ENCODE assay signal across 25 cellular contexts in genomic region chr4:67320645-67321044, GRCh38.
"Had no signal": no experiment of that assay in that cellular context is flagged by ENCODE, and none has a peak within 500 bp of the region (broad histone marks: within the 10 kb centered on the region; RNA-seq: fewer than 3 reads in every experiment).

No MANE protein-coding gene starts in this region.

- H3K4me1 Mint-ChIP-seq: activated CD4-positive, alpha-beta T cell treated with anti-CD3 and anti-CD28 coated beads for 36 hours; activated CD8-positive, alpha-beta memory T cell treated with anti-CD3 and anti-CD28 coated beads, Interleukin-2, amount 10 ng/mL, durations not matched to agents 7 days and 5 days; activated naive CD8-positive, alpha-beta T cell treated with anti-CD3 and anti-CD28 coated beads for 36 hours; naive thymus-derived CD8-positive, alpha-beta T cell; neural crest cell had no signal

- H3K27me3 ChIP-seq: colonic mucosa, suprapubic skin, tibial artery, upper lobe of right lung had no signal

- H3K27ac ChIP-seq: colonic mucosa, parathyroid adenoma, psoas muscle, spleen, suprapubic skin, tibial artery, upper lobe of right lung had no signal

- H3K36me3 ChIP-seq: colonic mucosa, spleen, suprapubic skin, tibial artery, upper lobe of right lung had no signal

- H2AFZ ChIP-seq: parathyroid adenoma had no signal

- H3K36me3 Mint-ChIP-seq: activated CD8-positive, alpha-beta memory T cell treated with anti-CD3 and anti-CD28 coated beads, Interleukin-2, amount 10 ng/mL, durations not matched to agents 7 days and 5 days; activated naive CD8-positive, alpha-beta T cell treated with anti-CD3 and anti-CD28 coated beads for 36 hours; naive thymus-derived CD8-positive, alpha-beta T cell had no signal

- DNase-seq: activated CD4-positive, alpha-beta T cell treated with anti-CD3 and anti-CD28 coated beads for 36 hours; activated CD4-positive, CD25-positive, alpha-beta regulatory T cell; activated CD8-positive, alpha-beta memory T cell treated with anti-CD3 and anti-CD28 coated beads, Interleukin-2, amount 10 ng/mL, durations not matched to agents 7 days and 5 days; activated CD8-positive, alpha-beta T cell treated with anti-CD3 and anti-CD28 coated beads, Interleukin-2, amount 10 ng/mL, durations not matched to agents 7 days and 5 days; activated naive CD4-positive, alpha-beta T cell treated with anti-CD3 and anti-CD28 coated beads for 36 hours; activated naive CD8-positive, alpha-beta T cell treated with anti-CD3 and anti-CD28 coated beads for 36 hours; activated T-cell treated with anti-CD3 and anti-CD28 coated beads for 4 hours; activated T-cell treated with anti-CD3 and anti-CD28 coated beads, Interleukin-2, amount 50 U/mL, for 72 hours; amniotic stem cell; cerebellar nuclear complex; colonic mucosa; effector CD8-positive, alpha-beta T cell; midbrain; naive thymus-derived CD8-positive, alpha-beta T cell; nucleus accumbens; psoas muscle; spleen; stimulated activated naive CD4-positive, alpha-beta T cell; T-helper 1 cell; tibial artery; upper lobe of right lung had no signal

- ATAC-seq: activated CD4-positive, alpha-beta T cell treated with anti-CD3 and anti-CD28 coated beads for 36 hours; activated CD8-positive, alpha-beta memory T cell treated with anti-CD3 and anti-CD28 coated beads, Interleukin-2, amount 10 ng/mL, durations not matched to agents 7 days and 5 days; activated CD8-positive, alpha-beta T cell treated with anti-CD3 and anti-CD28 coated beads, Interleukin-2, amount 10 ng/mL, durations not matched to agents 7 days and 5 days; activated T-cell treated with anti-CD3 and anti-CD28 coated beads, Interleukin-2, amount 50 U/mL, for 72 hours; naive thymus-derived CD8-positive, alpha-beta T cell; psoas muscle; upper lobe of right lung had no signal

- H3K9me3 Mint-ChIP-seq: activated naive CD4-positive, alpha-beta T cell treated with anti-CD3 and anti-CD28 coated beads for 36 hours; activated naive CD8-positive, alpha-beta T cell treated with anti-CD3 and anti-CD28 coated beads for 36 hours; activated T-cell treated with anti-CD3 and anti-CD28 coated beads, Interleukin-2, amount 50 U/mL, for 72 hours; neural crest cell; T-helper 2 cell treated with Interferon-gamma antibody and Interleukin-4, amounts not matched to agents 5 μg/mL and 100 μg/mL, for 36 hours had no signal

- H3K4me3 Mint-ChIP-seq: activated CD4-positive, alpha-beta T cell treated with anti-CD3 and anti-CD28 coated beads for 36 hours; activated CD8-positive, alpha-beta memory T cell treated with anti-CD3 and anti-CD28 coated beads, Interleukin-2, amount 10 ng/mL, durations not matched to agents 7 days and 5 days; activated CD8-positive, alpha-beta T cell treated with anti-CD3 and anti-CD28 coated beads, Interleukin-2, amount 10 ng/mL, durations not matched to agents 7 days and 5 days; activated naive CD4-positive, alpha-beta T cell treated with anti-CD3 and anti-CD28 coated beads for 36 hours; activated naive CD8-positive, alpha-beta T cell treated with anti-CD3 and anti-CD28 coated beads for 36 hours; activated T-cell treated with anti-CD3 and anti-CD28 coated beads, Interleukin-2, amount 50 U/mL, for 72 hours; naive thymus-derived CD8-positive, alpha-beta T cell; neural crest cell; T-helper 2 cell treated with Interferon-gamma antibody and Interleukin-4, amounts not matched to agents 5 μg/mL and 100 μg/mL, for 36 hours had no signal

- H3K27me3 Mint-ChIP-seq: activated CD4-positive, alpha-beta T cell treated with anti-CD3 and anti-CD28 coated beads for 36 hours; activated CD8-positive, alpha-beta memory T cell treated with anti-CD3 and anti-CD28 coated beads, Interleukin-2, amount 10 ng/mL, durations not matched to agents 7 days and 5 days had no signal

- H3K27ac Mint-ChIP-seq: activated CD4-positive, alpha-beta T cell treated with anti-CD3 and anti-CD28 coated beads for 36 hours; activated CD8-positive, alpha-beta memory T cell treated with anti-CD3 and anti-CD28 coated beads, Interleukin-2, amount 10 ng/mL, durations not matched to agents 7 days and 5 days; activated CD8-positive, alpha-beta T cell treated with anti-CD3 and anti-CD28 coated beads, Interleukin-2, amount 10 ng/mL, durations not matched to agents 7 days and 5 days; activated naive CD4-positive, alpha-beta T cell treated with anti-CD3 and anti-CD28 coated beads for 36 hours; activated naive CD8-positive, alpha-beta T cell treated with anti-CD3 and anti-CD28 coated beads for 36 hours; activated T-cell treated with anti-CD3 and anti-CD28 coated beads, Interleukin-2, amount 50 U/mL, for 72 hours; naive thymus-derived CD8-positive, alpha-beta T cell; T-helper 2 cell treated with Interferon-gamma antibody and Interleukin-4, amounts not matched to agents 5 μg/mL and 100 μg/mL, for 36 hours had no signal

- H3K4me3 ChIP-seq: colonic mucosa, psoas muscle, spleen, suprapubic skin, tibial artery, upper lobe of right lung had no signal

- H3K9ac ChIP-seq: parathyroid adenoma had no signal

- H3K9me3 ChIP-seq: colonic mucosa, psoas muscle, spleen, suprapubic skin, tibial artery, upper lobe of right lung had no signal

- H3K4me1 ChIP-seq: colonic mucosa, parathyroid adenoma, psoas muscle, spleen, suprapubic skin, tibial artery, upper lobe of right lung had no signal

- H3K79me2 ChIP-seq: parathyroid adenoma had no signal
